In the genomic region with DNA sequence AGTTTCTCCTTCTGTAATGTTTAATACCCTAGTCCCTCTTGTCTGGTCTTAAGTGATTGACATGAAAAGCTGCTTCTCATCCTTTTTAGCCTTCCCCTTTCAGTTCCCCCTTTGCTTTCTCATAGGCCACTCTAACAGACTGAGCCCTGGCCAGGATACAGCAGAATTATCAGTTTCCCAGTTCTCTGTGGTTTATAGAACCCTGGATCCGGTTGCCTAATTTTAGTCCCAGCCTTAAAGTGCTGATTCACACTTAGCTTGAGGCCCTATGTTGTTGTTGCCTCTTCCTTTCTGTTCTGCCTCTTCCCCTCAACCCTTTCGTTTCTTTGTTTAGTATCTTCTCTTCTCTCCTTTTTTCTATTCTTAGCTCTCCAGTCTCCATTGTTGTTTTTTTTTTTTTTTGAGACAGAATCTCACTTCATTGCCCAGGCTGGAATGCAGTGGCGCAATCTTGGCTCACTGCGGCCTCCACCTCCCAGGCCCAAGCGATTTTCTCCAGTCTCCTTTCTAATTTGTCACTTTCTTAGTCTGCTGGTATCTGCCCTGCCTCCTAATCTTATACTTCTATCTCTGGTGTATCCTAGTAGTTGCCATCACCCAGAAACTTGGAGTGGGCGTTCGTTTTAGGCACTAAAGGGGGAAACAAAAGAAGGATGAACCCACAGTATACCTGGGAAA, we compare ENCODE assay signal across 8 cellular contexts. TPM values are rescaled to one million over a fixed set of nuclear protein-coding genes. Genes with fewer than 3 reads are reported as not detected.
DNase-seq lines count a peak whose midpoint lies in the region; ATAC-seq and TF ChIP-seq lines count a peak whose summit lies in the region.

No MANE protein-coding gene starts in this region.

- no peaks in the 10 kb centered on the region for H3K9me3 Mint-ChIP-seq in natural killer cell

- TF ChIP-seq EP300 in esophagus muscularis mucosa (IDR thresholded peaks at IDR 0.05), result no peak

- H3K27me3 ChIP-seq in OCI-LY3 (ENCODE audit: low read depth, low read length) (no peaks in the 10 kb centered on the region), esophagus muscularis mucosa (peaks cover 0 to 8% (median 0%) of the 10 kb centered on the region in 4 donors)
- H3K27me3 ChIP-seq in effector memory CD4-positive, alpha-beta T cell (replicated peaks; ENCODE audit: control insufficient read depth, insufficient read depth, low read length, poor library complexity, severe bottlenecking), result no peaks in the 10 kb centered on the region

- peak overlapping the region; percentile 45 for H3K4me2 ChIP-seq in OCI-LY3 (ENCODE audit: low read length)

- H3K9me3 ChIP-seq in OCI-LY3 (ENCODE audit: insufficient read depth, low read length) (no peaks in the 10 kb centered on the region), esophagus muscularis mucosa (no peaks in the 10 kb centered on the region)
- no peaks in the 10 kb centered on the region for H3K9me3 ChIP-seq in effector memory CD4-positive, alpha-beta T cell (ENCODE audit: control insufficient read depth, low read length)

- WGBS in esophagus muscularis mucosa, result 69% methylated on average over 7 of the region's 7 CpGs

- no peak for TF ChIP-seq CTCF in OCI-LY3 (IDR thresholded peaks at IDR 0.05; ENCODE audit: low read depth, low read length)
- TF ChIP-seq CTCF in natural killer cell (IDR thresholded peaks at IDR 0.05), result no peak
- TF ChIP-seq CTCF in esophagus muscularis mucosa (IDR thresholded peaks at IDR 0.05), result no peak

- peak; percentile 53 for DNase-seq in ELF-1 (ENCODE audit: low read depth, low spot score)
- no peak for DNase-seq in effector memory CD4-positive, alpha-beta T cell
- no peak for DNase-seq in natural killer cell
- no peak for DNase-seq in SW 1271 (lab: John Stamatoyannopoulos, UW)
- no peak for DNase-seq in esophagus muscularis mucosa (ENCODE audit: extremely low spot score)

- intact Hi-C loops in natural killer cell (cut with micrococcal nuclease), result loop anchor here (5.0 kb wide), 1 partner anchor 60 kb away; no protein-coding TSS in a partner anchor
- intact Hi-C loops in esophagus muscularis mucosa (cut with DNase I), result no loop called here

- TF ChIP-seq POLR2A in esophagus muscularis mucosa (IDR thresholded peaks at IDR 0.05; ENCODE audit: low read depth), result no peak

- peak overlapping the region; percentile 2; the same call in 1 of the 2 replicates for H3K9ac ChIP-seq in OCI-LY3 (ENCODE audit: low read length)

- peak overlapping the region; percentile 87 to 90 for H3K27ac Mint-ChIP-seq in natural killer cell

- ATAC-seq in GM21825 (IDR thresholded peaks at IDR 0.05; ENCODE audit: unreplicated experiment) (peak; percentile 58), natural killer cell (peak; percentile 19 to 47 (median 23)), GM21526 (IDR thresholded peaks at IDR 0.05; ENCODE audit: low FRiP score, unreplicated experiment) (no peak)

- no peaks in the 10 kb centered on the region for H4K20me1 ChIP-seq in OCI-LY3 (ENCODE audit: insufficient read depth, low read length)

- peak overlapping the region; percentile 55 for H3K27ac ChIP-seq in OCI-LY3 (ENCODE audit: low read length)
- H3K27ac ChIP-seq in effector memory CD4-positive, alpha-beta T cell (ENCODE audit: insufficient read depth, low read length, poor library complexity, severe bottlenecking), result peak overlapping the region; percentile 11
- peak overlapping the region in 2 of 4 donors; percentile 1 to 23 for H3K27ac ChIP-seq in esophagus muscularis mucosa (replicated peaks in 1 of 4)

- peaks cover 67% of the 10 kb centered on the region in 2 donors for H3K4me1 Mint-ChIP-seq in natural killer cell

- H3K27me3 Mint-ChIP-seq in natural killer cell (ENCODE audit: low read depth in 2 of 2), result no peaks in the 10 kb centered on the region

- H3K36me3 ChIP-seq in OCI-LY3 (replicated peaks; ENCODE audit: low read depth, low read length) (peaks cover 7% of the 10 kb centered on the region), esophagus muscularis mucosa (no peaks in the 10 kb centered on the region)
- H3K36me3 ChIP-seq in effector memory CD4-positive, alpha-beta T cell (ENCODE audit: control insufficient read depth, insufficient read depth, low read length), result no peaks in the 10 kb centered on the region

- H2AFZ ChIP-seq in OCI-LY3 (ENCODE audit: low read depth, low read length), result 0 out of 2 replicates have a peak overlapping the region, but pooled peaks have one; percentile 10

- H3K79me2 ChIP-seq in OCI-LY3 (ENCODE audit: low read length), result peaks cover 22% of the 10 kb centered on the region

- H3K36me3 Mint-ChIP-seq in natural killer cell, result peaks cover 14% of the 10 kb centered on the region

- H3K4me3 ChIP-seq in OCI-LY3 (ENCODE audit: low read length) (no peak overlapping the region), esophagus muscularis mucosa (no peak overlapping the region)
- no peak overlapping the region for H3K4me3 ChIP-seq in effector memory CD4-positive, alpha-beta T cell (ENCODE audit: insufficient read depth, low read depth, low read length, poor library complexity, severe bottlenecking)

- H3K4me1 ChIP-seq in OCI-LY3 (ENCODE audit: low read length) (peaks cover 41% of the 10 kb centered on the region), esophagus muscularis mucosa (peaks cover 0 to 8% (median 0%) of the 10 kb centered on the region in 4 donors)
- H3K4me1 ChIP-seq in effector memory CD4-positive, alpha-beta T cell (ENCODE audit: control insufficient read depth, insufficient read depth, low read length, poor library complexity, severe bottlenecking), result peaks cover 54% of the 10 kb centered on the region

- peak overlapping the region; percentile 59 for H3K4me3 Mint-ChIP-seq in natural killer cell

RNA-seq across cellular contexts. Expression of a gene that starts 2.9 kb away (rescaled TPM):
- 100 to 1,000 TPM; 443 to 495 (median 478) TPM for total RNA-seq in natural killer cell
- 1 to 10 TPM; 1.7 to 8.3 (median 2.9) TPM for total RNA-seq in esophagus muscularis mucosa

RNA-seq across cellular contexts. Expression of a gene that starts 19.6 kb away (rescaled TPM):
- total RNA-seq in natural killer cell (under 1 TPM in 2 of 3 donors, not detected in 1; 0.53 to 0.66 TPM), esophagus muscularis mucosa (not detected)

RNA-seq across cellular contexts. Expression of a gene that starts 56.7 kb away (rescaled TPM):
- 10 to 100 TPM in 2 of 3 donors, 1 to 10 TPM in 1; 6.5 to 26.2 (median 19.0) TPM for total RNA-seq in natural killer cell
- total RNA-seq in esophagus muscularis mucosa, result 1 to 10 TPM; 1.2 to 5.2 (median 4.0) TPM

Comparison
In these comparisons a context has a peak if more than half of its experiments do, and no peak if none do; other contexts are left out.
1. RNA of a gene that starts 2.9 kb away (total RNA-seq): 443 to 495 TPM in natural killer cell; 1.7 to 8.3 TPM in esophagus muscularis mucosa; every median in the first group is over 10 times any median in the second.